8 cellular contexts compared by ENCODE assay signal in genomic region chr2:127416486-127417001, GRCh38. TPM values are rescaled to one million over a fixed set of nuclear protein-coding genes. Genes with fewer than 3 reads are reported as not detected.
A peak's percentile ranks its signal among the peaks of the same experiment; 100 is the strongest.
DNase-seq lines count a peak whose midpoint lies in the region; ATAC-seq lines count a peak whose summit lies in the region.

No MANE protein-coding gene starts in this region.

- no peak for ATAC-seq in stimulated activated naive CD8-positive, alpha-beta T cell treated with anti-CD3 and anti-CD28 coated beads, Interleukin-15, Interleukin-2, amounts not matched to agents 100 U/mL and 50 U/mL, for 24 hours
- ATAC-seq in T-cell (replicated peaks in 1 of 4) (peak in 1 of 4 experiments; percentile 5), left lobe of liver (no peak), GM18909 (IDR thresholded peaks at IDR 0.05; ENCODE audit: poor library complexity, unreplicated experiment) (no peak)

- no peaks in the 10 kb centered on the region for H3K9me3 Mint-ChIP-seq in stimulated activated naive CD8-positive, alpha-beta T cell treated with anti-CD3 and anti-CD28 coated beads, Interleukin-15, Interleukin-2, amounts not matched to agents 100 ng/mL and 50 ng/mL, for 24 hours
- no peaks in the 10 kb centered on the region for H3K9me3 Mint-ChIP-seq in T-cell

- H3K27ac Mint-ChIP-seq in stimulated activated naive CD8-positive, alpha-beta T cell treated with anti-CD3 and anti-CD28 coated beads, Interleukin-15, Interleukin-2, amounts not matched to agents 100 ng/mL and 50 ng/mL, for 24 hours, result no peak overlapping the region
- peak overlapping the region; percentile 25 to 56 for H3K27ac Mint-ChIP-seq in T-cell

- CTCF ChIA-PET in T-cell (lab: Charles Lee), result interaction anchor here (0.7 to 3.2 kb wide), 4 partner anchors 27 to 89 kb away, joined by 3 to 22 read pairs (median 4); no protein-coding TSS in a partner anchor

- POLR2A ChIA-PET in T-cell (lab: Charles Lee), result interaction anchor here (0.8 to 1.3 kb wide), 3 partner anchors 24 to 122 kb away, joined by 3 to 7 read pairs (median 4); partner anchors contain the start of gene ERCC3 (in 1 of the 2)

- no peaks in the 10 kb centered on the region for H3K36me3 Mint-ChIP-seq in stimulated activated naive CD8-positive, alpha-beta T cell treated with anti-CD3 and anti-CD28 coated beads, Interleukin-15, Interleukin-2, amounts not matched to agents 100 ng/mL and 50 ng/mL, for 24 hours (ENCODE audit: low read depth)
- no peaks in the 10 kb centered on the region for H3K36me3 Mint-ChIP-seq in T-cell

- H3K4me3 Mint-ChIP-seq in stimulated activated naive CD8-positive, alpha-beta T cell treated with anti-CD3 and anti-CD28 coated beads, Interleukin-15, Interleukin-2, amounts not matched to agents 100 ng/mL and 50 ng/mL, for 24 hours, result peak overlapping the region; percentile 72
- peak overlapping the region; percentile 72 to 84 (median 74) for H3K4me3 Mint-ChIP-seq in T-cell

- peaks cover 43% of the 10 kb centered on the region for H3K4me1 Mint-ChIP-seq in stimulated activated naive CD8-positive, alpha-beta T cell treated with anti-CD3 and anti-CD28 coated beads, Interleukin-15, Interleukin-2, amounts not matched to agents 100 ng/mL and 50 ng/mL, for 24 hours (ENCODE audit: low read depth)
- peaks cover 14 to 29% (median 21%) of the 10 kb centered on the region in 3 donors for H3K4me1 Mint-ChIP-seq in T-cell

- peaks cover 14% of the 10 kb centered on the region for H3K27me3 Mint-ChIP-seq in stimulated activated naive CD8-positive, alpha-beta T cell treated with anti-CD3 and anti-CD28 coated beads, Interleukin-15, Interleukin-2, amounts not matched to agents 100 ng/mL and 50 ng/mL, for 24 hours
- H3K27me3 Mint-ChIP-seq in T-cell, result peaks cover 10 to 12% of the 10 kb centered on the region in 2 donors

- DNase-seq in stimulated activated naive CD8-positive, alpha-beta T cell treated with anti-CD3 and anti-CD28 coated beads, Interleukin-15, Interleukin-2, amounts not matched to agents 100 U/mL and 50 U/mL, for 24 hours, result no peak
- peak in 2 of 34 experiments; percentile 17 to 28 for DNase-seq in T-cell
- peak; percentile 49 for DNase-seq in left lobe of liver (ENCODE audit: low spot score)
- no peak for DNase-seq in putamen (ENCODE audit: low spot score)
- DNase-seq in OCI-M1 (lab: John Stamatoyannopoulos, UW), result no peak
- no peak for DNase-seq in activated CD4-positive, alpha-beta T cell treated with anti-CD3 and anti-CD28 coated beads, Interleukin-2, amount 50 U/mL, for 1 hour

RNA-seq across cellular contexts. Expression of gene PROC, which starts 1.7 kb away (rescaled TPM):
- total RNA-seq in T-cell (under 1 TPM in 3 of 5 donors, not detected in 2; 0.20 to 0.76 (median 0.49) TPM), left lobe of liver (479 TPM)

RNA-seq across cellular contexts. Expression of gene MAP3K2, which starts 28.8 kb away (rescaled TPM):
- total RNA-seq in T-cell, result 10 to 100 TPM; 81.6 to 89.1 (median 83.2) TPM
- 48.9 TPM for total RNA-seq in left lobe of liver

Comparison
In these comparisons a context has a peak if more than half of its experiments do, and no peak if none do; other contexts are left out.
1. RNA of gene PROC, which starts 1.7 kb away (total RNA-seq): 479 TPM in left lobe of liver (single experiment); 0.20 to 0.76 TPM in T-cell; every median in the first group is over 100 times any median in the second.